ENCODE assay signal across 19 cellular contexts in genomic region chr2:8427211-8427610, GRCh38.
A peak's percentile ranks its signal among the peaks of the same experiment; 100 is the strongest.
DNase-seq lines count a peak whose midpoint lies in the region; ATAC-seq and TF ChIP-seq lines count a peak whose summit lies in the region.
"Had no signal": no experiment of that assay in that cellular context is flagged by ENCODE, and none has a peak within 500 bp of the region (broad histone marks: within the 10 kb centered on the region; RNA-seq: fewer than 3 reads in every experiment).

No MANE protein-coding gene starts in this region.

- no peak for DNase-seq in stimulated activated naive CD8-positive, alpha-beta T cell treated with anti-CD3 and anti-CD28 coated beads, Interleukin-15, Interleukin-2, amounts not matched to agents 100 U/mL and 50 U/mL, for 24 hours
- DNase-seq in NCI-H2171 treated with DMSO at 0.1 percent for 48 hours (lab: John Stamatoyannopoulos, UW) (peak; percentile 56), endodermal cell (peak; percentile 20)
- no peak for DNase-seq in stimulated activated effector memory CD8-positive, alpha-beta T cell treated with anti-CD3 and anti-CD28 coated beads, Interleukin-12 subunit alpha, Interleukin-12 subunit beta, amount 100 ng/mL, for 72 hours (ENCODE audit: low spot score in 2 of 2)
- no peak for DNase-seq in activated T-cell treated with anti-CD3 and anti-CD28 coated beads, Interleukin-2, amount 50 U/mL, for 72 hours
- DNase-seq in T-helper 2 cell treated with Interferon-gamma antibody and Interleukin-4, amounts not matched to agents 5 μg/mL and 100 μg/mL, for 36 hours (ENCODE audit: low spot score): no peak
- DNase-seq: ACHN; MM.1S; NCI-H1092 treated with DMSO at 0.1 percent for 48 hours; NCI-H226; NCI-H526 treated with DMSO at 0.1 percent for 48 hours; NK-92 treated with Interleukin-12 subunit alpha and Interleukin-12 subunit beta, amount 100 ng/mL, for 24 hours; Peyer's patch had no signal

- no peaks in the 10 kb centered on the region for H3K9me3 Mint-ChIP-seq in stimulated activated naive CD8-positive, alpha-beta T cell treated with anti-CD3 and anti-CD28 coated beads, Interleukin-15, Interleukin-2, amounts not matched to agents 100 ng/mL and 50 ng/mL, for 24 hours
- peaks cover 3% of the 10 kb centered on the region for H3K9me3 Mint-ChIP-seq in endodermal cell
- no peaks in the 10 kb centered on the region for H3K9me3 Mint-ChIP-seq in stimulated activated effector memory CD8-positive, alpha-beta T cell treated with anti-CD3 and anti-CD28 coated beads, Interleukin-12 subunit alpha, Interleukin-12 subunit beta, amount 100 ng/mL, for 72 hours
- no peaks in the 10 kb centered on the region for H3K9me3 Mint-ChIP-seq in activated T-cell treated with anti-CD3 and anti-CD28 coated beads, Interleukin-2, amount 50 U/mL, for 72 hours
- no peaks in the 10 kb centered on the region for H3K9me3 Mint-ChIP-seq in T-helper 2 cell treated with Interferon-gamma antibody and Interleukin-4, amounts not matched to agents 5 μg/mL and 100 μg/mL, for 36 hours

- H3K9ac ChIP-seq in endodermal cell (ENCODE audit: extremely low read depth, low read length, poor library complexity, severe bottlenecking): no peak overlapping the region

- H3K4me1 ChIP-seq in endodermal cell (ENCODE audit: control insufficient read depth, insufficient read depth, low read length): no peaks in the 10 kb centered on the region
- H3K4me1 ChIP-seq: Peyer's patch had no signal

- H3K4me3 ChIP-seq in endodermal cell (ENCODE audit: low read length): no peak overlapping the region
- H3K4me3 ChIP-seq: GM12878, GM23338, Peyer's patch had no signal

- no peaks in the 10 kb centered on the region for H3K36me3 Mint-ChIP-seq in stimulated activated naive CD8-positive, alpha-beta T cell treated with anti-CD3 and anti-CD28 coated beads, Interleukin-15, Interleukin-2, amounts not matched to agents 100 ng/mL and 50 ng/mL, for 24 hours (ENCODE audit: low read depth)
- H3K36me3 Mint-ChIP-seq in endodermal cell (ENCODE audit: low read depth): no peaks in the 10 kb centered on the region
- peaks cover 11% of the 10 kb centered on the region for H3K36me3 Mint-ChIP-seq in stimulated activated effector memory CD8-positive, alpha-beta T cell treated with anti-CD3 and anti-CD28 coated beads, Interleukin-12 subunit alpha, Interleukin-12 subunit beta, amount 100 ng/mL, for 72 hours
- peaks cover 2 to 4% of the 10 kb centered on the region in 2 donors for H3K36me3 Mint-ChIP-seq in activated T-cell treated with anti-CD3 and anti-CD28 coated beads, Interleukin-2, amount 50 U/mL, for 72 hours (ENCODE audit: insufficient read depth in 2 of 2)
- peaks cover 4% of the 10 kb centered on the region for H3K36me3 Mint-ChIP-seq in T-helper 2 cell treated with Interferon-gamma antibody and Interleukin-4, amounts not matched to agents 5 μg/mL and 100 μg/mL, for 36 hours (ENCODE audit: low read depth)

- ATAC-seq in stimulated activated naive CD8-positive, alpha-beta T cell treated with anti-CD3 and anti-CD28 coated beads, Interleukin-15, Interleukin-2, amounts not matched to agents 100 U/mL and 50 U/mL, for 24 hours: no peak
- ATAC-seq in stimulated activated effector memory CD8-positive, alpha-beta T cell treated with anti-CD3 and anti-CD28 coated beads, Interleukin-12 subunit alpha, Interleukin-12 subunit beta, amount 100 ng/mL, for 72 hours: no peak
- no peak for ATAC-seq in activated T-cell treated with anti-CD3 and anti-CD28 coated beads, Interleukin-2, amount 50 U/mL, for 72 hours (replicated peaks in 1 of 2)
- ATAC-seq in HG03095 (IDR thresholded peaks at IDR 0.05; ENCODE audit: unreplicated experiment): no peak
- ATAC-seq: GM12878, GM23338, HCT116 had no signal

- no peak overlapping the region for H3K27ac ChIP-seq in endodermal cell (ENCODE audit: low read depth, low read length)
- H3K27ac ChIP-seq: C4-2B, Peyer's patch had no signal

- H3K27me3 ChIP-seq in endodermal cell (ENCODE audit: control insufficient read depth, insufficient read depth, low read length, poor library complexity, severe bottlenecking): no peaks in the 10 kb centered on the region
- H3K27me3 ChIP-seq: Peyer's patch had no signal

- H3K9me3 ChIP-seq in endodermal cell (ENCODE audit: control insufficient read depth, low read length): no peaks in the 10 kb centered on the region
- H3K9me3 ChIP-seq: Peyer's patch had no signal

- no peaks in the 10 kb centered on the region for H3K36me3 ChIP-seq in endodermal cell (ENCODE audit: control insufficient read depth, insufficient read depth, low read length)
- H3K36me3 ChIP-seq: Peyer's patch had no signal

- no peak overlapping the region for H3K4me3 Mint-ChIP-seq in stimulated activated naive CD8-positive, alpha-beta T cell treated with anti-CD3 and anti-CD28 coated beads, Interleukin-15, Interleukin-2, amounts not matched to agents 100 ng/mL and 50 ng/mL, for 24 hours
- no peak overlapping the region for H3K4me3 Mint-ChIP-seq in endodermal cell
- H3K4me3 Mint-ChIP-seq in stimulated activated effector memory CD8-positive, alpha-beta T cell treated with anti-CD3 and anti-CD28 coated beads, Interleukin-12 subunit alpha, Interleukin-12 subunit beta, amount 100 ng/mL, for 72 hours: no peak overlapping the region
- no peak overlapping the region for H3K4me3 Mint-ChIP-seq in activated T-cell treated with anti-CD3 and anti-CD28 coated beads, Interleukin-2, amount 50 U/mL, for 72 hours
- no peak overlapping the region for H3K4me3 Mint-ChIP-seq in T-helper 2 cell treated with Interferon-gamma antibody and Interleukin-4, amounts not matched to agents 5 μg/mL and 100 μg/mL, for 36 hours
- H3K4me3 Mint-ChIP-seq: GM23338 had no signal

- no peak for TF ChIP-seq CTCF in endodermal cell (conservative IDR thresholded peaks at IDR 0.05)

- peak overlapping the region; percentile 41 for H3K27ac Mint-ChIP-seq in stimulated activated naive CD8-positive, alpha-beta T cell treated with anti-CD3 and anti-CD28 coated beads, Interleukin-15, Interleukin-2, amounts not matched to agents 100 ng/mL and 50 ng/mL, for 24 hours
- H3K27ac Mint-ChIP-seq in endodermal cell: no peak overlapping the region
- H3K27ac Mint-ChIP-seq in stimulated activated effector memory CD8-positive, alpha-beta T cell treated with anti-CD3 and anti-CD28 coated beads, Interleukin-12 subunit alpha, Interleukin-12 subunit beta, amount 100 ng/mL, for 72 hours: peak overlapping the region; percentile 89
- H3K27ac Mint-ChIP-seq in activated T-cell treated with anti-CD3 and anti-CD28 coated beads, Interleukin-2, amount 50 U/mL, for 72 hours: no peak overlapping the region
- no peak overlapping the region for H3K27ac Mint-ChIP-seq in T-helper 2 cell treated with Interferon-gamma antibody and Interleukin-4, amounts not matched to agents 5 μg/mL and 100 μg/mL, for 36 hours
- H3K27ac Mint-ChIP-seq: GM23338 had no signal

- peaks cover 6% of the 10 kb centered on the region for H3K27me3 Mint-ChIP-seq in stimulated activated naive CD8-positive, alpha-beta T cell treated with anti-CD3 and anti-CD28 coated beads, Interleukin-15, Interleukin-2, amounts not matched to agents 100 ng/mL and 50 ng/mL, for 24 hours
- no peaks in the 10 kb centered on the region for H3K27me3 Mint-ChIP-seq in endodermal cell (ENCODE audit: insufficient read depth)
- peaks cover 13% of the 10 kb centered on the region for H3K27me3 Mint-ChIP-seq in activated T-cell treated with anti-CD3 and anti-CD28 coated beads, Interleukin-2, amount 50 U/mL, for 72 hours (ENCODE audit: low read depth)
- H3K27me3 Mint-ChIP-seq in T-helper 2 cell treated with Interferon-gamma antibody and Interleukin-4, amounts not matched to agents 5 μg/mL and 100 μg/mL, for 36 hours (ENCODE audit: low read depth): peaks cover 14% of the 10 kb centered on the region

- WGBS in endodermal cell (ENCODE audit: insufficient coverage in 1 of 2, insufficient read length in 1 of 2), 2 experiments: 80 to 91% methylated on average over 2 to 4 of the region's 4 CpGs

- H3K4me1 Mint-ChIP-seq in stimulated activated naive CD8-positive, alpha-beta T cell treated with anti-CD3 and anti-CD28 coated beads, Interleukin-15, Interleukin-2, amounts not matched to agents 100 ng/mL and 50 ng/mL, for 24 hours (ENCODE audit: low read depth): peaks cover 20% of the 10 kb centered on the region
- H3K4me1 Mint-ChIP-seq in endodermal cell: peaks cover 2% of the 10 kb centered on the region
- H3K4me1 Mint-ChIP-seq in stimulated activated effector memory CD8-positive, alpha-beta T cell treated with anti-CD3 and anti-CD28 coated beads, Interleukin-12 subunit alpha, Interleukin-12 subunit beta, amount 100 ng/mL, for 72 hours: peaks cover 67% of the 10 kb centered on the region
- H3K4me1 Mint-ChIP-seq in activated T-cell treated with anti-CD3 and anti-CD28 coated beads, Interleukin-2, amount 50 U/mL, for 72 hours (ENCODE audit: low read depth): peaks cover 14% of the 10 kb centered on the region
- peaks cover 21% of the 10 kb centered on the region for H3K4me1 Mint-ChIP-seq in T-helper 2 cell treated with Interferon-gamma antibody and Interleukin-4, amounts not matched to agents 5 μg/mL and 100 μg/mL, for 36 hours (ENCODE audit: low read depth)
- H3K4me1 Mint-ChIP-seq: GM23338 had no signal

Comparison
In these comparisons a context has a peak if more than half of its experiments do, and no peak if none do; other contexts are left out.
1. H3K27ac Mint-ChIP-seq: peak in stimulated activated naive CD8-positive, alpha-beta T cell treated with anti-CD3 and anti-CD28 coated beads, Interleukin-15, Interleukin-2, amounts not matched to agents 100 ng/mL and 50 ng/mL, for 24 hours (single experiment) and stimulated activated effector memory CD8-positive, alpha-beta T cell treated with anti-CD3 and anti-CD28 coated beads, Interleukin-12 subunit alpha, Interleukin-12 subunit beta, amount 100 ng/mL, for 72 hours (single experiment); none in endodermal cell (single experiment), activated T-cell treated with anti-CD3 and anti-CD28 coated beads, Interleukin-2, amount 50 U/mL, for 72 hours (single experiment) and T-helper 2 cell treated with Interferon-gamma antibody and Interleukin-4, amounts not matched to agents 5 μg/mL and 100 μg/mL, for 36 hours (single experiment).
2. DNase-seq: peak in NCI-H2171 treated with DMSO at 0.1 percent for 48 hours (single experiment) and endodermal cell (single experiment); none in stimulated activated naive CD8-positive, alpha-beta T cell treated with anti-CD3 and anti-CD28 coated beads, Interleukin-15, Interleukin-2, amounts not matched to agents 100 U/mL and 50 U/mL, for 24 hours (single experiment), stimulated activated effector memory CD8-positive, alpha-beta T cell treated with anti-CD3 and anti-CD28 coated beads, Interleukin-12 subunit alpha, Interleukin-12 subunit beta, amount 100 ng/mL, for 72 hours (0 of 2), activated T-cell treated with anti-CD3 and anti-CD28 coated beads, Interleukin-2, amount 50 U/mL, for 72 hours (0 of 2) and T-helper 2 cell treated with Interferon-gamma antibody and Interleukin-4, amounts not matched to agents 5 μg/mL and 100 μg/mL, for 36 hours (single experiment).